ENCODE assay signal across 8 cellular contexts in the genomic region with DNA sequence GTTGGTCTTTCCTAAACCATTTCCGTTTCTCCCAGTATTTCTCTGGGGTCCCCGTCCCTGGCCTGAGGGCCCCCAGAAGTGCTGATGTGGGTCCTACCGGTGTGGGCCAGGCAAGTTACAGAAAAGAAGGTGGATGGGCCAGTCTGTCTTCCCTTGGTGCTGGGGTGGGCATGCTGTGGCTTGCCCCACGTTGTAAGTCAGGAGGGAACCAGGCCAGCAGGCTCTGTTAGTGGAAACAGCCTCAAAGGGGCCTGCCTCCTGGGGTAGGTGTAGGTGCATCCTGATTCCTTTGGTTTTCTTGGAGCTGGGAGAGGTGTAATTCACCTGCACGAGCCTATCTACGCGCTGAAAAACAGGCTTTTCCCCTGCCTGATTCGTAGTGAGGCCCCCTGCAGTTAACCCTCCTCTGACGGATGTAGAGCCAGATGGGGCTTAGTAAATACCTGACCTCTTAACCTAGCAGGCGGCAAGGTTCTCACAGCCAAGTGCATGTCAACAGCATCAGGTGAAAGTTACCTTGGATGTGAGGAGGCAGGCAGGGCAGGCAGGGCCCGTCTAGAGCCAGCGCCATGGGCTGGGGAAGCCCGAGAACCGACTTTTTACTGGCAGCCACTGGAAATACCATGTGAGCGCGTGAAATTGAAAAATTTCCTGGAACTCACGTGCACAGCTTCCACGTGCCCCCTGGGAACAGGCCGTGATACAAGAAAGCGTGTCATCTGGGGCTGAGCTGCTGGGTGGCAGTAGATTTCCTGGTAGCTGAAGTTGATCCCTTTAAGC. TPM values are rescaled to one million over a fixed set of nuclear protein-coding genes. Genes with fewer than 3 reads are reported as not detected.
DNase-seq lines count a peak whose midpoint lies in the region; ATAC-seq and TF ChIP-seq lines count a peak whose summit lies in the region.
"Not testable (repeated sequence)": the region's sequence is repeated elsewhere in the genome, so short reads cannot be mapped to it uniquely, and the experiment has no call there.
"Had no signal": no experiment of that assay in that cellular context is flagged by ENCODE, and none has a peak within 500 bp of the region (broad histone marks: within the 10 kb centered on the region; RNA-seq: fewer than 3 reads in every experiment).

No MANE protein-coding gene starts in this region.

- H3K4me2 ChIP-seq in OCI-LY1 (ENCODE audit: low read length): not testable (repeated sequence)

- not testable (repeated sequence) for H3K4me3 Mint-ChIP-seq in activated naive CD8-positive, alpha-beta T cell treated with anti-CD3 and anti-CD28 coated beads, Interleukin-2, amount 10 ng/mL, durations not matched to agents 7 days and 5 days

- H3K4me1 ChIP-seq in OCI-LY1 (ENCODE audit: insufficient read depth, low read length, severe bottlenecking): not testable (repeated sequence)

- not testable (repeated sequence) for H3K9ac ChIP-seq in OCI-LY1 (ENCODE audit: low read length)

- intact Hi-C loops in left colon (cut with DNase I, micrococcal nuclease): not testable (repeated sequence)

- H3F3A ChIP-seq in OCI-LY1 (ENCODE audit: insufficient read depth, low read length): not testable (repeated sequence)

- peak overlapping the region; percentile 39 for H3K27ac ChIP-seq in OCI-LY1 (ENCODE audit: low read depth, low read length, poor library complexity, severe bottlenecking)

- H3K36me3 ChIP-seq in OCI-LY1 (ENCODE audit: insufficient read depth, low read length): peaks cover 11% of the 10 kb centered on the region; the same call in 1 of the 2 replicates

- H3K79me2 ChIP-seq in OCI-LY1 (ENCODE audit: insufficient read depth, low read length): not testable (repeated sequence)

- H4K20me1 ChIP-seq in OCI-LY1 (ENCODE audit: insufficient read depth, low read length): not testable (repeated sequence)

- DNase-seq in activated naive CD8-positive, alpha-beta T cell treated with anti-CD3 and anti-CD28 coated beads, Interleukin-2, amount 10 ng/mL, durations not matched to agents 7 days and 5 days; left colon: not testable (repeated sequence)

- not testable (repeated sequence) for H3K27me3 ChIP-seq in OCI-LY1 (ENCODE audit: insufficient read depth, low read length)

- POLR2A ChIA-PET in activated naive CD8-positive, alpha-beta T cell treated with anti-CD3 and anti-CD28 coated beads, Interleukin-2, amount 10 ng/mL, durations not matched to agents 7 days and 5 days (lab: Charles Lee): not testable (repeated sequence)

- ATAC-seq in GM18909 (IDR thresholded peaks at IDR 0.05; ENCODE audit: poor library complexity, unreplicated experiment) (peak; percentile 20), GM21423 (IDR thresholded peaks at IDR 0.05; ENCODE audit: unreplicated experiment) (peak; percentile 2), HG02759 (IDR thresholded peaks at IDR 0.05; ENCODE audit: unreplicated experiment) (peak; percentile 21), HG03139 (IDR thresholded peaks at IDR 0.05; ENCODE audit: unreplicated experiment) (peak; percentile 2), left colon (peak; percentile 2)
- ATAC-seq in activated naive CD8-positive, alpha-beta T cell treated with anti-CD3 and anti-CD28 coated beads, Interleukin-2, amount 10 ng/mL, durations not matched to agents 7 days and 5 days (ENCODE audit: low read depth): peak; percentile 28

- not testable (repeated sequence) for H3K27ac Mint-ChIP-seq in activated naive CD8-positive, alpha-beta T cell treated with anti-CD3 and anti-CD28 coated beads, Interleukin-2, amount 10 ng/mL, durations not matched to agents 7 days and 5 days

- not testable (repeated sequence) for TF ChIP-seq CTCF in OCI-LY1 (IDR thresholded peaks at IDR 0.05; ENCODE audit: low read length)

- not testable (repeated sequence) for H3K9me2 ChIP-seq in OCI-LY1 (ENCODE audit: low read depth, low read length)

- not testable (repeated sequence) for H3K4me3 ChIP-seq in OCI-LY1 (ENCODE audit: low read depth, low read length, poor library complexity, severe bottlenecking)

- not testable (repeated sequence) for H2AFZ ChIP-seq in OCI-LY1 (ENCODE audit: low read length)

- H3K9me3 ChIP-seq in OCI-LY1 (ENCODE audit: low read length): not testable (repeated sequence)

- H3K4me1 Mint-ChIP-seq in activated naive CD8-positive, alpha-beta T cell treated with anti-CD3 and anti-CD28 coated beads, Interleukin-2, amount 10 ng/mL, durations not matched to agents 7 days and 5 days: not testable (repeated sequence)

- H3K27me3 Mint-ChIP-seq in activated naive CD8-positive, alpha-beta T cell treated with anti-CD3 and anti-CD28 coated beads, Interleukin-2, amount 10 ng/mL, durations not matched to agents 7 days and 5 days: not testable (repeated sequence)

- H3K36me3 Mint-ChIP-seq in activated naive CD8-positive, alpha-beta T cell treated with anti-CD3 and anti-CD28 coated beads, Interleukin-2, amount 10 ng/mL, durations not matched to agents 7 days and 5 days: not testable (repeated sequence)

- H3K9me3 Mint-ChIP-seq in activated naive CD8-positive, alpha-beta T cell treated with anti-CD3 and anti-CD28 coated beads, Interleukin-2, amount 10 ng/mL, durations not matched to agents 7 days and 5 days: not testable (repeated sequence)

RNA-seq across cellular contexts. Expression of a gene that starts 24.3 kb away (rescaled TPM):
- total RNA-seq in activated naive CD8-positive, alpha-beta T cell treated with anti-CD3 and anti-CD28 coated beads, Interleukin-2, amount 10 ng/mL, durations not matched to agents 7 days and 5 days: 1 to 10 TPM; 2.1 to 2.7 TPM
- total RNA-seq in left colon: 1 to 10 TPM; 2.5 to 7.2 TPM

RNA-seq across cellular contexts. Expression of a gene that starts 24.5 kb away (rescaled TPM):
- total RNA-seq in activated naive CD8-positive, alpha-beta T cell treated with anti-CD3 and anti-CD28 coated beads, Interleukin-2, amount 10 ng/mL, durations not matched to agents 7 days and 5 days: 10 to 100 TPM; 34.3 to 38.6 TPM
- 100 to 1,000 TPM in 1 of 2 donors, 10 to 100 TPM in 1; 57.9 to 120 TPM for total RNA-seq in left colon

RNA-seq across cellular contexts. Expression of a gene that starts 57.1 kb away (rescaled TPM):
- total RNA-seq in activated naive CD8-positive, alpha-beta T cell treated with anti-CD3 and anti-CD28 coated beads, Interleukin-2, amount 10 ng/mL, durations not matched to agents 7 days and 5 days: under 1 TPM; 0.22 to 0.71 TPM
- under 1 TPM in 1 of 2 donors, not detected in 1; 0.12 TPM for total RNA-seq in left colon
- total RNA-seq: transverse colon had no signal
